In genomic region chr18:56565059-56565458, GRCh38 we compare ENCODE assay signal across 28 cellular contexts.
DNase-seq lines count a peak whose midpoint lies in the region; ATAC-seq and TF ChIP-seq lines count a peak whose summit lies in the region.
"Had no signal": no experiment of that assay in that cellular context is flagged by ENCODE, and none has a peak within 500 bp of the region (broad histone marks: within the 10 kb centered on the region; RNA-seq: fewer than 3 reads in every experiment).

No MANE protein-coding gene starts in this region.

- H2AFZ ChIP-seq in mammary epithelial cell (ENCODE audit: low read depth, low read length) (no peak overlapping the region), OCI-LY7 (ENCODE audit: low read length) (no peak overlapping the region)

- H3K4me1 Mint-ChIP-seq in nephron: peaks cover 34% of the 10 kb centered on the region
- H3K4me1 Mint-ChIP-seq: activated naive CD4-positive, alpha-beta T cell treated with anti-CD3 and anti-CD28 coated beads, Interleukin-2, amount 50 U/mL, for 24 hours; CD4-positive, CD25-positive, alpha-beta regulatory T cell had no signal

- ATAC-seq in GM18868 (IDR thresholded peaks at IDR 0.05; ENCODE audit: unreplicated experiment) (no peak), GM21737 (IDR thresholded peaks at IDR 0.05; ENCODE audit: unreplicated experiment) (no peak)

- H4K20me1 ChIP-seq in mammary epithelial cell (ENCODE audit: insufficient read depth, low read length) (no peaks in the 10 kb centered on the region), OCI-LY7 (ENCODE audit: insufficient read depth, low read length) (no peaks in the 10 kb centered on the region)

- H3K79me2 ChIP-seq in mammary epithelial cell (ENCODE audit: insufficient read depth, low read length) (no peaks in the 10 kb centered on the region), OCI-LY7 (ENCODE audit: insufficient read depth, low read depth, low read length) (no peaks in the 10 kb centered on the region)

- 84% methylated on average over 6 of the region's 6 CpGs for WGBS in mammary epithelial cell (ENCODE audit: low coverage, missing lambda C conversion rate)
- 70% methylated on average over 6 of the region's 6 CpGs for WGBS in suprapubic skin

- BruUV-seq in mammary epithelial cell (replicated peaks; lab: Mats Ljungman, UMichigan): no TSS peak
- BruUV-seq in OCI-LY7 (replicated peaks; lab: Mats Ljungman, UMichigan): no TSS peak

- H3K9ac ChIP-seq in mammary epithelial cell (ENCODE audit: insufficient read depth, low read length): no peak overlapping the region

- H3K27me3 ChIP-seq in breast epithelium (no peaks in the 10 kb centered on the region), mammary epithelial cell (ENCODE audit: insufficient read depth, low read length) (no peaks in the 10 kb centered on the region), suprapubic skin (no peaks in the 10 kb centered on the region)

- TF ChIP-seq POLR2A in breast epithelium (IDR thresholded peaks at IDR 0.05) (no peak), suprapubic skin (IDR thresholded peaks at IDR 0.05) (no peak)

- H3K27ac ChIP-seq in breast epithelium: peak overlapping the region; percentile 40 to 68
- H3K27ac ChIP-seq in mammary epithelial cell (ENCODE audit: insufficient read depth, low read depth, low read length): no peak overlapping the region
- peak overlapping the region; percentile 17; the same call in 1 of the 2 replicates for H3K27ac ChIP-seq in VCaP
- peak overlapping the region; percentile 49 for H3K27ac ChIP-seq in suprapubic skin
- no peak overlapping the region for H3K27ac ChIP-seq in OCI-LY7 (ENCODE audit: low read depth, low read length, poor library complexity, severe bottlenecking)
- H3K27ac ChIP-seq: thoracic aorta had no signal

- in situ Hi-C loops in mammary epithelial cell (cut with MboI; ENCODE audit: low sequenced_read_pairs in 2 of 2): loop anchor here in 1 of 2 donors (25.0 kb wide), 1 partner anchor 1328 kb away; no protein-coding TSS in a partner anchor

- TF ChIP-seq CTCF in breast epithelium (IDR thresholded peaks at IDR 0.05) (no peak), mammary epithelial cell (conservative IDR thresholded peaks at IDR 0.05 in 1 of 2, IDR thresholded peaks at IDR 0.05 in 1 of 2; ENCODE audit: extremely low read depth in 1 of 2, insufficient read depth in 1 of 2, low read depth in 1 of 2, low read length in 2 of 2) (no peak), VCaP (conservative IDR thresholded peaks at IDR 0.05) (no peak), nephron (IDR thresholded peaks at IDR 0.05; ENCODE audit: unreplicated experiment in 3 of 3) (no peak), suprapubic skin (IDR thresholded peaks at IDR 0.05) (no peak), OCI-LY7 (conservative IDR thresholded peaks at IDR 0.05; ENCODE audit: low read length) (no peak)

- no peak for DNase-seq in breast epithelium (ENCODE audit: low spot score in 2 of 2)
- DNase-seq in mammary epithelial cell: no peak
- DNase-seq in suprapubic skin (ENCODE audit: low spot score in 2 of 2): no peak
- DNase-seq in OCI-LY7 (ENCODE audit: low spot score): no peak
- DNase-seq: activated CD8-positive, alpha-beta memory T cell treated with anti-CD3 and anti-CD28 coated beads for 24 hours; activated T-cell treated with anti-CD3 and anti-CD28 coated beads for 4 hours; AML-193; amygdala; CD4-positive, CD25-positive, alpha-beta regulatory T cell; effector CD8-positive, alpha-beta T cell; glutamatergic neuron; MM.1S; NCI-H1105 treated with DMSO at 0.1 percent for 48 hours; NCI-H1930; nucleus accumbens; OCI-M1; small intestine; stimulated activated CD4-positive, alpha-beta T cell treated with anti-CD3 and anti-CD28 coated beads, Interleukin-2, amount 100 ng/mL, for 24 hours; T-helper 2 cell had no signal

- H3K4me1 ChIP-seq in breast epithelium (no peaks in the 10 kb centered on the region), mammary epithelial cell (ENCODE audit: insufficient read depth, low read length) (no peaks in the 10 kb centered on the region), suprapubic skin (peaks cover 12% of the 10 kb centered on the region), OCI-LY7 (ENCODE audit: insufficient read depth, low read length, poor library complexity, severe bottlenecking) (no peaks in the 10 kb centered on the region)

- CTCF ChIA-PET in mammary epithelial cell (lab: Charles Lee; ENCODE audit: low non-redundant PET): no interaction called here
- CTCF ChIA-PET in OCI-LY7 (lab: Charles Lee; ENCODE audit: unreplicated experiment): no interaction called here

- POLR2A ChIA-PET in OCI-LY7 (lab: Charles Lee): interaction anchor here (1.6 kb wide), 1 partner anchor 113 kb away, joined by 3 read pairs; no protein-coding TSS in a partner anchor

- H3K36me3 ChIP-seq in breast epithelium (no peaks in the 10 kb centered on the region), mammary epithelial cell (ENCODE audit: insufficient read depth, low read length) (no peaks in the 10 kb centered on the region), suprapubic skin (no peaks in the 10 kb centered on the region), OCI-LY7 (ENCODE audit: insufficient read depth, low read length) (no peaks in the 10 kb centered on the region)
- H3K36me3 ChIP-seq: HAP-1, thoracic aorta had no signal

- H3K4me3 ChIP-seq in breast epithelium (no peak overlapping the region), mammary epithelial cell (replicated peaks in 1 of 3; ENCODE audit: insufficient read depth in 1 of 3, low read depth in 2 of 3, low read length in 3 of 3) (no peak overlapping the region), suprapubic skin (no peak overlapping the region), OCI-LY7 (ENCODE audit: low read depth, low read length, poor library complexity, severe bottlenecking) (no peak overlapping the region)
- H3K4me3 ChIP-seq: HAP-1, thoracic aorta had no signal

- peak overlapping the region; percentile 41 to 70 (median 67) for H3K27ac Mint-ChIP-seq in nephron
- H3K27ac Mint-ChIP-seq: activated T-helper 2 cell treated with anti-CD3 and anti-CD28 coated beads, Interferon-gamma antibody, Interleukin-2, Interleukin-4, amounts not matched to agents 10 μg/mL and 5 μg/mL and 100 μg/mL, durations not matched to agents 14 hours and 24 hours and 36 hours; CD4-positive, CD25-positive, alpha-beta regulatory T cell; stimulated activated naive CD8-positive, alpha-beta T cell treated with anti-CD3 and anti-CD28 coated beads, Interleukin-15, Interleukin-2, amounts not matched to agents 100 ng/mL and 50 ng/mL, for 24 hours had no signal

- no peak overlapping the region for H3K4me3 Mint-ChIP-seq in nephron
- H3K4me3 Mint-ChIP-seq: activated naive CD4-positive, alpha-beta T cell treated with anti-CD3 and anti-CD28 coated beads, Interleukin-2, amount 50 U/mL, for 24 hours; CD4-positive, CD25-positive, alpha-beta regulatory T cell; stimulated activated naive CD8-positive, alpha-beta T cell treated with anti-CD3 and anti-CD28 coated beads, Interleukin-15, Interleukin-2, amounts not matched to agents 100 ng/mL and 50 ng/mL, for 24 hours had no signal

- H3K27me3 Mint-ChIP-seq in nephron (ENCODE audit: low read depth): peaks cover 6% of the 10 kb centered on the region
- H3K27me3 Mint-ChIP-seq: stimulated activated naive CD8-positive, alpha-beta T cell treated with anti-CD3 and anti-CD28 coated beads, Interleukin-15, Interleukin-2, amounts not matched to agents 100 ng/mL and 50 ng/mL, for 24 hours had no signal

- no peaks in the 10 kb centered on the region for H3K36me3 Mint-ChIP-seq in nephron (ENCODE audit: low read depth)
- H3K36me3 Mint-ChIP-seq: activated naive CD4-positive, alpha-beta T cell treated with anti-CD3 and anti-CD28 coated beads, Interleukin-2, amount 50 U/mL, for 24 hours; CD4-positive, CD25-positive, alpha-beta regulatory T cell had no signal

- H3K9me3 ChIP-seq in breast epithelium (no peaks in the 10 kb centered on the region), mammary epithelial cell (replicated peaks; ENCODE audit: insufficient read depth, low read length) (no peaks in the 10 kb centered on the region), suprapubic skin (no peaks in the 10 kb centered on the region), OCI-LY7 (ENCODE audit: low read length) (no peaks in the 10 kb centered on the region)
- H3K9me3 ChIP-seq: HAP-1, thoracic aorta had no signal

- H3K9me2 ChIP-seq in OCI-LY7 (ENCODE audit: insufficient read depth, low read length): no peaks in the 10 kb centered on the region

- H3K4me2 ChIP-seq in mammary epithelial cell (ENCODE audit: insufficient read depth, low read depth, low read length) (no peak overlapping the region), OCI-LY7 (ENCODE audit: low read length) (no peak overlapping the region)

- no peak for TF ChIP-seq EP300 in suprapubic skin (IDR thresholded peaks at IDR 0.05)

- intact Hi-C loops in breast epithelium (cut with DNase I; ENCODE audit: low total_unique reads): no loop called here
- intact Hi-C loops in mammary epithelial cell (cut with micrococcal nuclease): loop anchor here (2.0 kb wide), 1 partner anchor 16 kb away; no protein-coding TSS in a partner anchor
- intact Hi-C loops in OCI-LY7 (cut with micrococcal nuclease; ENCODE audit: unreplicated experiment): no loop called here

- no peaks in the 10 kb centered on the region for H3K9me3 Mint-ChIP-seq in nephron
- H3K9me3 Mint-ChIP-seq: activated naive CD4-positive, alpha-beta T cell treated with anti-CD3 and anti-CD28 coated beads, Interleukin-2, amount 50 U/mL, for 24 hours; activated T-helper 2 cell treated with anti-CD3 and anti-CD28 coated beads, Interferon-gamma antibody, Interleukin-2, Interleukin-4, amounts not matched to agents 10 μg/mL and 5 μg/mL and 100 μg/mL, durations not matched to agents 14 hours and 24 hours and 36 hours; CD4-positive, CD25-positive, alpha-beta regulatory T cell; stimulated activated naive CD8-positive, alpha-beta T cell treated with anti-CD3 and anti-CD28 coated beads, Interleukin-15, Interleukin-2, amounts not matched to agents 100 ng/mL and 50 ng/mL, for 24 hours had no signal

- dilution Hi-C loops in mammary epithelial cell (cut with HindIII; ENCODE audit: low sequenced_read_pairs): no loop called here

Comparison
In these comparisons a context has a peak if more than half of its experiments do, and no peak if none do; other contexts are left out.
1. H3K27ac ChIP-seq: peak in breast epithelium (2 of 2), VCaP (single experiment) and suprapubic skin (single experiment); none in mammary epithelial cell (single experiment) and OCI-LY7 (single experiment).